19 cellular contexts compared by ENCODE assay signal in the genomic region with DNA sequence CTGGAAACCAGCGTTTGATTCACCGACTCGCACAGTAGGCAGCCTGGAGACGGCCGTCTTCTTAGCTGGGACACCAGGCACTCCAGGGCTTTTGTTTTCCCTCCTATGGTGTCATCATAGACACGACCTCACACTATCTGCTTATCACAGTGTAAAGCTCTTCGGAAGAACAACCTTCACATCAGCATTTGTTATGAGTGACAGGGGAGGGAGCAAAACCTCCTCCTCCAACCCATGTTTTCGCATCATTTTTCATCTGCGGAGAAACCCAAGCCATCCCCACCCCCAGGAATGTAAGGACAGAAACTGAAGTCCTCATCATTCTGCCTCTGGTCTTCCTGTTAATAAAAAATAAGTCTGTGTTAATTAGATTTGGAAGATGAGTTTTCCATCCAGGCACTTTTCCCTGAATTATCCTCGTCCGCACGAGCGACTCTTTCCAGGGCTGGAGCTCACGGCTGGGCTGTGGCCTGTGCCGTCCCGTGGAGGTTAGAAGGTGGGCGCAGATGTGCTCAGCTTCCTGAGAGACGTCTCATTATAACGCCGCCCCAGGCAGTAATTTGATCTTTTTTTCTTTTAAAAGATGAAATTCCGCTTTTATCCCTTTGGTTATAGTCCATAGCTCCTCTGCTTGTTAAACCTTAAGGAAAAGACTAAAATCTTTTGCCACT.
DNase-seq lines count a peak whose midpoint lies in the region; ATAC-seq, FAIRE-seq and TF ChIP-seq lines count a peak whose summit lies in the region.
"Had no signal": no experiment of that assay in that cellular context is flagged by ENCODE, and none has a peak within 500 bp of the region (broad histone marks: within the 10 kb centered on the region; RNA-seq: fewer than 3 reads in every experiment).

No MANE protein-coding gene starts in this region.

- no peaks in the 10 kb centered on the region for H3K9me3 ChIP-seq in BE2C
- no peaks in the 10 kb centered on the region; a peak in 1 of 4 replicates for H3K9me3 ChIP-seq in H1 (ENCODE audit: insufficient read depth in 2 of 2, low read depth in 1 of 2, low read length in 1 of 2)
- no peaks in the 10 kb centered on the region for H3K9me3 ChIP-seq in neural progenitor cell (ENCODE audit: low read depth)

- TF ChIP-seq POLR2A in H1 (IDR thresholded peaks at IDR 0.05; ENCODE audit: control extremely low read depth in 1 of 2, low read depth in 2 of 2, low read length in 2 of 2), result no peak

- H3K27me3 ChIP-seq in BE2C, result no peaks in the 10 kb centered on the region
- no peaks in the 10 kb centered on the region for H3K27me3 ChIP-seq in H1 (replicated peaks in 1 of 4; ENCODE audit: control insufficient read depth in 3 of 4, extremely low read depth in 1 of 4, insufficient read depth in 3 of 4, low read length in 3 of 4)
- H3K27me3 ChIP-seq in neural progenitor cell, result no peaks in the 10 kb centered on the region
- H3K27me3 ChIP-seq: BLaER1 treated with 17β-estradiol and CSF1 and Interleukin-3, amounts not matched to agents 10 nM and 100 nM had no signal

- peak overlapping the region; percentile 89 for H3K27ac Mint-ChIP-seq in neural progenitor cell
- H3K27ac Mint-ChIP-seq: CD8-positive, alpha-beta T cell; GM23338 had no signal

- H3K56ac ChIP-seq in H1 (replicated peaks; ENCODE audit: insufficient read length, low read depth, low read length), result no peak overlapping the region

- no peak for TF ChIP-seq EP300 in H1 (IDR thresholded peaks at IDR 0.05; ENCODE audit: borderline replicate concordance in 1 of 2, low read depth in 2 of 2, low read length in 2 of 2)

- FAIRE-seq in H1 (lab: Jason Lieb, UNC), result no peak
- FAIRE-seq: A549, GM12878 had no signal

- no peak overlapping the region for H4K91ac ChIP-seq in H1 (replicated peaks; ENCODE audit: insufficient read length, low read length)

- H3K14ac ChIP-seq in H1 (ENCODE audit: insufficient read length), result no peak overlapping the region

- 0 out of 2 replicates have a peak overlapping the region, but pooled peaks have one; percentile 29 for H2BK15ac ChIP-seq in H1 (ENCODE audit: low read length)

- H4K8ac ChIP-seq in H1 (ENCODE audit: extremely low read depth, insufficient read depth, low read length), result no peak overlapping the region

- peaks cover 38% of the 10 kb centered on the region for H3K4me1 Mint-ChIP-seq in neural progenitor cell

- no peaks in the 10 kb centered on the region for H3K27me3 Mint-ChIP-seq in neural progenitor cell (ENCODE audit: insufficient read depth, low read depth)

- WGBS in H1 (ENCODE audit: extremely low coverage in 1 of 2, insufficient coverage in 1 of 2, insufficient read length in 1 of 2, insufficient replicate concordance in 2 of 2, low coverage in 1 of 2, low lambda C conversion rate in 2 of 2, missing lambda C conversion rate in 1 of 2), 2 experiments, result 87% methylated on average over 21 of the region's 21 CpGs; no CpG with 5 or more reads in 1 of the 2 experiments

- H3K4me3 Mint-ChIP-seq in neural progenitor cell, result peak overlapping the region; percentile 41
- H3K4me3 Mint-ChIP-seq: CD8-positive, alpha-beta T cell; GM23338 had no signal

- H4K20me1 ChIP-seq in H1 (replicated peaks in 1 of 2; ENCODE audit: control insufficient read depth in 1 of 2, insufficient read depth in 2 of 2, low read length in 2 of 2) (no peaks in the 10 kb centered on the region), neural progenitor cell (ENCODE audit: low read depth) (no peaks in the 10 kb centered on the region)
- H4K20me1 ChIP-seq: BLaER1 treated with 17β-estradiol and CSF1 and Interleukin-3, amounts not matched to agents 10 nM and 100 nM had no signal

- H3K4me3 ChIP-seq in BE2C (ENCODE audit: low read depth, low read length) (no peak overlapping the region), H1 (ENCODE audit: extremely low read depth in 1 of 4, insufficient read depth in 2 of 4, low read depth in 3 of 4, low read length in 4 of 4) (no peak overlapping the region), neural progenitor cell (no peak overlapping the region)
- H3K4me3 ChIP-seq: A549; BLaER1 treated with 17β-estradiol and CSF1 and Interleukin-3, amounts not matched to agents 10 nM and 100 nM; GM12878; GM23338 had no signal

- H3K9ac ChIP-seq in H1 (replicated peaks in 1 of 4; ENCODE audit: extremely low read depth in 1 of 4, low read depth in 3 of 4, low read length in 3 of 4), result no peak overlapping the region
- no peak overlapping the region for H3K9ac ChIP-seq in neural progenitor cell
- H3K9ac ChIP-seq: BLaER1 treated with 17β-estradiol and CSF1 and Interleukin-3, amounts not matched to agents 10 nM and 100 nM had no signal

- in situ Hi-C loops in ACHN (cut with HindIII; ENCODE audit: low pct_ligation_motif_present, low pct_unique_long_range_greater_than_20kb, low sequenced_read_pairs), result no loop called here

- H3K23me2 ChIP-seq in H1 (ENCODE audit: low read depth, low read length), result no peaks in the 10 kb centered on the region

- H2AFZ ChIP-seq in H1 (ENCODE audit: low read length), result no peak overlapping the region
- H2AFZ ChIP-seq in neural progenitor cell (replicated peaks), result no peak overlapping the region
- H2AFZ ChIP-seq: GM23338 had no signal

- H2BK20ac ChIP-seq in H1 (ENCODE audit: low read length), result no peak overlapping the region

- TF ChIP-seq RAD21 in H1 (IDR thresholded peaks at IDR 0.05 in 1 of 2, conservative IDR thresholded peaks at IDR 0.05 in 1 of 2; ENCODE audit: low read depth in 2 of 2, low read length in 2 of 2), result no peak

- POLR2A ChIA-PET in H1 (lab: Charles Lee; ENCODE audit: partially characterized antibody), result no interaction called here

- H3F3A ChIP-seq in neural progenitor cell (ENCODE audit: low read depth), result peaks cover 16% of the 10 kb centered on the region

- H3K79me1 ChIP-seq in H1 (ENCODE audit: low read depth, low read length), result no peaks in the 10 kb centered on the region

- no peak overlapping the region for H3K23ac ChIP-seq in H1 (ENCODE audit: insufficient read length)

- H3K4ac ChIP-seq in H1 (replicated peaks; ENCODE audit: insufficient read length, low read depth, low read length), result no peak overlapping the region

- peaks cover 3% of the 10 kb centered on the region for H3K9me3 Mint-ChIP-seq in neural progenitor cell
- H3K9me3 Mint-ChIP-seq: CD8-positive, alpha-beta T cell; GM23338 had no signal

- no peaks in the 10 kb centered on the region for H3K79me2 ChIP-seq in H1 (ENCODE audit: control insufficient read depth in 1 of 2, insufficient read depth in 2 of 2, low read length in 2 of 2)
- no peaks in the 10 kb centered on the region for H3K79me2 ChIP-seq in neural progenitor cell (ENCODE audit: low read depth)

- H3K4me2 ChIP-seq in H1 (ENCODE audit: insufficient read depth in 1 of 2, low read depth in 2 of 2, low read length in 2 of 2) (no peak overlapping the region), neural progenitor cell (no peak overlapping the region)
- H3K4me2 ChIP-seq: A549; BLaER1 treated with 17β-estradiol and CSF1 and Interleukin-3, amounts not matched to agents 10 nM and 100 nM; GM23338 had no signal

- H3K4me1 ChIP-seq in BE2C (no peaks in the 10 kb centered on the region), H1 (replicated peaks in 1 of 4; ENCODE audit: control insufficient read depth in 3 of 4, insufficient read depth in 4 of 4, low read length in 3 of 4) (peaks cover 0 to 19% (median 10%) of the 10 kb centered on the region in 4 experiments; a peak in 6 of 7 replicates), neural progenitor cell (peaks cover 37% of the 10 kb centered on the region)
- H3K4me1 ChIP-seq: A549; BLaER1 treated with 17β-estradiol and CSF1 and Interleukin-3, amounts not matched to agents 10 nM and 100 nM had no signal

- H2BK12ac ChIP-seq in H1 (ENCODE audit: low read depth, low read length), result 0 out of 2 replicates have a peak overlapping the region, but pooled peaks have one; percentile 2

- H3K36me3 ChIP-seq in BE2C (no peaks in the 10 kb centered on the region), H1 (ENCODE audit: control insufficient read depth in 2 of 4, insufficient read depth in 4 of 4, low read length in 3 of 4) (no peaks in the 10 kb centered on the region), neural progenitor cell (no peaks in the 10 kb centered on the region)
- H3K36me3 ChIP-seq: BLaER1 treated with 17β-estradiol and CSF1 and Interleukin-3, amounts not matched to agents 10 nM and 100 nM had no signal

- no peak overlapping the region for H3K18ac ChIP-seq in H1 (ENCODE audit: extremely low read depth, low read length)

- no peak overlapping the region for H4K5ac ChIP-seq in H1 (ENCODE audit: insufficient read length, low read depth, low read length)

- H2AK5ac ChIP-seq in H1 (ENCODE audit: low read depth, low read length), result no peak overlapping the region

- DNase-seq in BE2C (peak; percentile 16), H1 (ENCODE audit: low read depth in 1 of 2, low spot score in 2 of 2) (no peak), left kidney (ENCODE audit: low read depth, low spot score) (peak; percentile 76), neural progenitor cell (ENCODE audit: low spot score) (no peak), ACHN (no peak)
- DNase-seq in activated effector memory CD4-positive, alpha-beta T cell treated with Interleukin-2 at 50 U/mL for 16 hours, result no peak
- DNase-seq: Calu3; CD8-positive, alpha-beta T cell; DMS79 treated with DMSO at 0.1 percent for 48 hours; EL; H7 had no signal

- H2BK120ac ChIP-seq in H1 (replicated peaks; ENCODE audit: low read depth, low read length), result no peak overlapping the region

- no peak overlapping the region for H2BK5ac ChIP-seq in H1 (ENCODE audit: low read depth, low read length)

- no peaks in the 10 kb centered on the region for H3K36me3 Mint-ChIP-seq in neural progenitor cell
- H3K36me3 Mint-ChIP-seq: CD8-positive, alpha-beta T cell had no signal

- ATAC-seq in HG03175 (IDR thresholded peaks at IDR 0.05; ENCODE audit: unreplicated experiment) (no peak), GM18498 (IDR thresholded peaks at IDR 0.05; ENCODE audit: unreplicated experiment) (no peak)
- ATAC-seq: A549; CD8-positive, alpha-beta T cell; GM12878; GM23338; HCT116 had no signal

- CTCF ChIA-PET in H1 (lab: Charles Lee; ENCODE audit: partially characterized antibody), result interaction anchor here (0.9 to 1.2 kb wide), 2 partner anchors 15 to 63 kb away, joined by 3 to 4 read pairs; no protein-coding TSS in a partner anchor

- TF ChIP-seq CTCF in BE2C (IDR thresholded peaks at IDR 0.05; ENCODE audit: low read depth, low read length) (no peak), H1 (IDR thresholded peaks at IDR 0.05; ENCODE audit: control extremely low read depth in 1 of 3, insufficient read depth in 1 of 3, low read depth in 1 of 3, low read length in 3 of 3) (no peak), neural progenitor cell (IDR thresholded peaks at IDR 0.05) (no peak)

- H3K27ac ChIP-seq in H1 (ENCODE audit: low read depth, low read length), result no peak overlapping the region
- H3K27ac ChIP-seq in neural progenitor cell, result no peak overlapping the region
- H3K27ac ChIP-seq: 22Rv1; A549; BLaER1 treated with 17β-estradiol and CSF1 and Interleukin-3, amounts not matched to agents 10 nM and 100 nM had no signal

TF ChIP-seq in H1, 55 proteins besides CTCF, POLR2A, EP300 and RAD21 (continues in another document):
- no peak for TF ChIP-seq RXRA (IDR thresholded peaks at IDR 0.05; ENCODE audit: insufficient read depth, low read depth, low read length)
- TF ChIP-seq SP2 (IDR thresholded peaks at IDR 0.05; ENCODE audit: low read length), result no peak
- peak; percentile 54; the same call in 1 of the 2 replicates for TF ChIP-seq TEAD4 (IDR thresholded peaks at IDR 0.05; ENCODE audit: low read depth, low read length)

Comparison
In these comparisons a context has a peak if more than half of its experiments do, and no peak if none do; other contexts are left out.
1. DNase-seq: peak in BE2C (single experiment) and left kidney (single experiment); none in H1 (0 of 2), neural progenitor cell (single experiment), activated effector memory CD4-positive, alpha-beta T cell treated with Interleukin-2 at 50 U/mL for 16 hours (single experiment) and ACHN (single experiment).